9 cellular contexts compared by ENCODE assay signal in genomic region chr12:124550123-124551089, GRCh38. TPM values are rescaled to one million over a fixed set of nuclear protein-coding genes. Genes with fewer than 3 reads are reported as not detected.
A peak's percentile ranks its signal among the peaks of the same experiment; 100 is the strongest.
DNase-seq lines count a peak whose midpoint lies in the region; ATAC-seq, FAIRE-seq and TF ChIP-seq lines count a peak whose summit lies in the region.
"Had no signal": no experiment of that assay in that cellular context is flagged by ENCODE, and none has a peak within 500 bp of the region (broad histone marks: within the 10 kb centered on the region; RNA-seq: fewer than 3 reads in every experiment).

No MANE protein-coding gene starts in this region.

- POLR2A ChIA-PET in RWPE1 (lab: Yijun Ruan, JAX; ENCODE audit: low non-redundant PET): interaction anchor here (0.5 kb wide), 1 partner anchor 80 kb away, joined by 4 read pairs; no protein-coding TSS in a partner anchor

- peaks cover 39% of the 10 kb centered on the region for H3K4me1 Mint-ChIP-seq in activated CD8-positive, alpha-beta memory T cell treated with anti-CD3 and anti-CD28 coated beads, Interleukin-2, amount 10 ng/mL, durations not matched to agents 7 days and 5 days

- no peak for TF ChIP-seq CTCF in RWPE1 (conservative IDR thresholded peaks at IDR 0.05; ENCODE audit: low read depth)

- H3K4me3 Mint-ChIP-seq in activated CD8-positive, alpha-beta memory T cell treated with anti-CD3 and anti-CD28 coated beads, Interleukin-2, amount 10 ng/mL, durations not matched to agents 7 days and 5 days: no peak overlapping the region

- H3K36me3 Mint-ChIP-seq in activated CD8-positive, alpha-beta memory T cell treated with anti-CD3 and anti-CD28 coated beads, Interleukin-2, amount 10 ng/mL, durations not matched to agents 7 days and 5 days: peaks cover 5% of the 10 kb centered on the region

- H3K27ac Mint-ChIP-seq in activated CD8-positive, alpha-beta memory T cell treated with anti-CD3 and anti-CD28 coated beads, Interleukin-2, amount 10 ng/mL, durations not matched to agents 7 days and 5 days: no peak overlapping the region

- peaks cover 2% of the 10 kb centered on the region for H3K27me3 Mint-ChIP-seq in activated CD8-positive, alpha-beta memory T cell treated with anti-CD3 and anti-CD28 coated beads, Interleukin-2, amount 10 ng/mL, durations not matched to agents 7 days and 5 days

- no peak for DNase-seq in GM12891 (ENCODE audit: insufficient read length, low spot score)
- DNase-seq in RWPE1 (ENCODE audit: low spot score): no peak
- DNase-seq in fibroblast of gingiva (ENCODE audit: low read depth): peak; percentile 42
- peak; percentile 38 for DNase-seq in renal cortical epithelial cell (ENCODE audit: low read depth)
- DNase-seq in HT-29 (ENCODE audit: low spot score): no peak
- DNase-seq in activated CD8-positive, alpha-beta memory T cell treated with anti-CD3 and anti-CD28 coated beads, Interleukin-2, amount 10 ng/mL, durations not matched to agents 7 days and 5 days: no peak
- DNase-seq in activated CD4-positive, alpha-beta T cell treated with anti-CD3 and anti-CD28 coated beads, Interleukin-2, amount 50 U/mL, for 1 hour: no peak

- H3K27ac ChIP-seq in RWPE1: peak overlapping the region; percentile 89

- ATAC-seq in activated CD8-positive, alpha-beta memory T cell treated with anti-CD3 and anti-CD28 coated beads, Interleukin-2, amount 10 ng/mL, durations not matched to agents 7 days and 5 days: no peak
- ATAC-seq in GM21529 (IDR thresholded peaks at IDR 0.05; ENCODE audit: unreplicated experiment): no peak

- FAIRE-seq in GM12891 (lab: Jason Lieb, UNC): peak; percentile 74

- no peak for TF ChIP-seq POLR2A in GM12891 (IDR thresholded peaks at IDR 0.05; ENCODE audit: low read depth, low read length)

- H3K9me3 Mint-ChIP-seq in activated CD8-positive, alpha-beta memory T cell treated with anti-CD3 and anti-CD28 coated beads, Interleukin-2, amount 10 ng/mL, durations not matched to agents 7 days and 5 days (ENCODE audit: low read depth): no peaks in the 10 kb centered on the region
- H3K9me3 Mint-ChIP-seq: neural crest cell had no signal

- CTCF ChIA-PET in RWPE1 (lab: Yijun Ruan, JAX): interaction anchor here (0.6 to 1.0 kb wide), 6 partner anchors 12 to 221 kb away, joined by 3 to 5 read pairs (median 4); partner anchors contain the start of gene NCOR2
- CTCF ChIA-PET in activated CD8-positive, alpha-beta memory T cell treated with anti-CD3 and anti-CD28 coated beads, Interleukin-2, amount 10 ng/mL, durations not matched to agents 7 days and 5 days (lab: Charles Lee): interaction anchor here (1.2 to 1.5 kb wide), 2 partner anchors 17 to 202 kb away, joined by 3 to 7 read pairs; partner anchors contain the start of gene NCOR2

TF ChIP-seq in GM12891, 5 proteins besides CTCF, POLR2A, EP300 and RAD21:
- TF ChIP-seq TAF1 (IDR thresholded peaks at IDR 0.05; ENCODE audit: low read depth, low read length) (no peak), SPI1 (IDR thresholded peaks at IDR 0.05; ENCODE audit: low read depth, low read length) (no peak), POLR2AphosphoS5 (IDR thresholded peaks at IDR 0.05; ENCODE audit: low read depth, low read length) (no peak), PAX5 (IDR thresholded peaks at IDR 0.05; ENCODE audit: insufficient read depth, low read length, severe bottlenecking) (no peak), POU2F2 (IDR thresholded peaks at IDR 0.05; ENCODE audit: low read depth, low read length) (no peak)

RNA-seq across cellular contexts. Expression of gene NCOR2, which starts 17.0 kb away (rescaled TPM):
- polyA plus RNA-seq in GM12891 (2012; ENCODE audit: low read depth, missing spikeins): 66.2 TPM
- 29.3 and 174 TPM in 2 replicates for total RNA-seq in renal cortical epithelial cell
- total RNA-seq in HT-29 (2014; rRNA removed; shearing (Covaris generic)): 93.6 and 114 TPM in 2 replicates
- total RNA-seq in activated CD8-positive, alpha-beta memory T cell treated with anti-CD3 and anti-CD28 coated beads, Interleukin-2, amount 10 ng/mL, durations not matched to agents 7 days and 5 days: 10 to 100 TPM; 84.6 to 99.4 TPM

Comparison
In these comparisons a context has a peak if more than half of its experiments do, and no peak if none do; other contexts are left out.
1. DNase-seq: peak in fibroblast of gingiva (single experiment) and renal cortical epithelial cell (single experiment); none in GM12891 (single experiment), RWPE1 (single experiment), HT-29 (single experiment), activated CD8-positive, alpha-beta memory T cell treated with anti-CD3 and anti-CD28 coated beads, Interleukin-2, amount 10 ng/mL, durations not matched to agents 7 days and 5 days (single experiment) and activated CD4-positive, alpha-beta T cell treated with anti-CD3 and anti-CD28 coated beads, Interleukin-2, amount 50 U/mL, for 1 hour (single experiment).